Comparison of ENCODE assay signal across 16 cellular contexts in the genomic region with DNA sequence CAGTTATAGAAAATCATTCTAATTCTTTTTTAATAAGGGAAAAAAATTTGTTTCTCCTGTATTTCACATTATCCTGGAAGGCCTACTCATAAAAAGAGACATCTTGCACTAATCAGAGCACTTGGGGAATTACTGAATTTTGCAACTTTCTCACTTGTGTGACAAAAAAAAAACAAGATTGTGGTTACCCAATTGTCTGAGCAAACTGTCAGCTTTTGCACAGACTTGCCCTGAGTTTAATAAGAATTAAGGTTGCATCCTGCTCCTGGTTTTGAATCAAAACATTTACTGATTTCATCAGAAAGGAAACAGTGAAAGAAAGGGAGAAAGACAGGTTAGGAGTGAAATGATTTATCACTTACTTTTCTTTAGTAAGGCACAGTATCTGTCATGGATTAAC. TPM values are rescaled to one million over a fixed set of nuclear protein-coding genes. Genes with fewer than 3 reads are reported as not detected.
A peak's percentile ranks its signal among the peaks of the same experiment; 100 is the strongest.
DNase-seq lines count a peak whose midpoint lies in the region; ATAC-seq and TF ChIP-seq lines count a peak whose summit lies in the region.
"Had no signal": no experiment of that assay in that cellular context is flagged by ENCODE, and none has a peak within 500 bp of the region (broad histone marks: within the 10 kb centered on the region; RNA-seq: fewer than 3 reads in every experiment).

No MANE protein-coding gene starts in this region.

- DNase-seq in EL (peak; percentile 66), M059J (ENCODE audit: low read depth) (peak; percentile 60), endodermal cell (no peak), mesothelial cell of epicardium (ENCODE audit: low spot score in 2 of 2, unreplicated experiment in 2 of 2) (no peak), HEK293T (ENCODE audit: extremely low spot score) (no peak)
- DNase-seq: activated CD4-positive, alpha-beta T cell treated with anti-CD3 and anti-CD28 coated beads for 48 hours; activated gamma-delta T cell; CD8-positive, alpha-beta memory T cell; naive thymus-derived CD8-positive, alpha-beta T cell; NCI-H1694; tibial artery had no signal

- no peak overlapping the region for H3K4me3 Mint-ChIP-seq in endodermal cell
- no peak overlapping the region for H3K4me3 Mint-ChIP-seq in mesothelial cell of epicardium
- H3K4me3 Mint-ChIP-seq: CD8-positive, alpha-beta memory T cell; naive thymus-derived CD8-positive, alpha-beta T cell had no signal

- no peaks in the 10 kb centered on the region for H3K27me3 ChIP-seq in endodermal cell (ENCODE audit: control insufficient read depth, insufficient read depth, low read length, poor library complexity, severe bottlenecking)
- H3K27me3 ChIP-seq: tibial artery had no signal

- H3K36me3 Mint-ChIP-seq in endodermal cell (ENCODE audit: low read depth) (no peaks in the 10 kb centered on the region), mesothelial cell of epicardium (no peaks in the 10 kb centered on the region)
- H3K36me3 Mint-ChIP-seq: CD8-positive, alpha-beta memory T cell; naive thymus-derived CD8-positive, alpha-beta T cell had no signal

- POLR2A ChIA-PET in HEK293T (lab: Yijun Ruan, JAX): interaction anchor here (1.5 kb wide), 1 partner anchor 10 kb away, joined by 5 read pairs; a partner anchor contains a TSS

- no peaks in the 10 kb centered on the region for H3K36me3 ChIP-seq in endodermal cell (ENCODE audit: control insufficient read depth, insufficient read depth, low read length)
- H3K36me3 ChIP-seq: tibial artery had no signal

- TF ChIP-seq CTCF in endodermal cell (conservative IDR thresholded peaks at IDR 0.05): no peak
- TF ChIP-seq CTCF in mesothelial cell of epicardium (IDR thresholded peaks at IDR 0.05; ENCODE audit: unreplicated experiment): no peak

- H3K9me3 ChIP-seq in endodermal cell (ENCODE audit: control insufficient read depth, low read length): no peaks in the 10 kb centered on the region
- H3K9me3 ChIP-seq: tibial artery had no signal

- no peak overlapping the region for H3K9ac ChIP-seq in endodermal cell (ENCODE audit: extremely low read depth, low read length, poor library complexity, severe bottlenecking)

- no peak for TF ChIP-seq POLR2A in GM18505 (IDR thresholded peaks at IDR 0.05; ENCODE audit: borderline replicate concordance, extremely low read depth, insufficient read depth, insufficient read length)

- peaks cover 6% of the 10 kb centered on the region for H3K4me1 ChIP-seq in endodermal cell (ENCODE audit: control insufficient read depth, insufficient read depth, low read length)

- H3K27me3 Mint-ChIP-seq in endodermal cell (ENCODE audit: insufficient read depth) (no peaks in the 10 kb centered on the region), mesothelial cell of epicardium (ENCODE audit: low read depth) (no peaks in the 10 kb centered on the region)
- H3K27me3 Mint-ChIP-seq: CD8-positive, alpha-beta memory T cell had no signal

- H3K27ac Mint-ChIP-seq in endodermal cell (peak overlapping the region; percentile 61), mesothelial cell of epicardium (peak overlapping the region; percentile 56)
- H3K27ac Mint-ChIP-seq: CD8-positive, alpha-beta memory T cell; naive thymus-derived CD8-positive, alpha-beta T cell had no signal

- peaks cover 8% of the 10 kb centered on the region for H3K9me3 Mint-ChIP-seq in endodermal cell
- H3K9me3 Mint-ChIP-seq in mesothelial cell of epicardium: no peaks in the 10 kb centered on the region

- ATAC-seq in HG02610 (IDR thresholded peaks at IDR 0.05; ENCODE audit: unreplicated experiment): no peak
- no peak for ATAC-seq in HG03439 (IDR thresholded peaks at IDR 0.05; ENCODE audit: unreplicated experiment)
- no peak for ATAC-seq in GM18505 (IDR thresholded peaks at IDR 0.05; ENCODE audit: unreplicated experiment)
- ATAC-seq: HepG2; naive thymus-derived CD8-positive, alpha-beta T cell had no signal

- H3K4me1 Mint-ChIP-seq in endodermal cell (peaks cover 13% of the 10 kb centered on the region), mesothelial cell of epicardium (peaks cover 19% of the 10 kb centered on the region)
- H3K4me1 Mint-ChIP-seq: CD8-positive, alpha-beta memory T cell had no signal

- no peak overlapping the region for H3K4me3 ChIP-seq in endodermal cell (ENCODE audit: low read length)
- H3K4me3 ChIP-seq: tibial artery had no signal

- CTCF ChIA-PET in HEK293T (lab: Yijun Ruan, JAX): interaction anchor here (1.5 kb wide), 1 partner anchor 10 kb away, joined by 5 read pairs; no protein-coding TSS in a partner anchor

- H3K27ac ChIP-seq in endodermal cell (ENCODE audit: low read depth, low read length): no peak overlapping the region

TF ChIP-seq in HEK293T, 16 proteins besides CTCF, POLR2A, EP300 and RAD21:
- no peak for TF ChIP-seq NFRKB (IDR thresholded peaks at IDR 0.05)
- no peak for TF ChIP-seq TARDBP (IDR thresholded peaks at IDR 0.05)
- TF ChIP-seq FOXM1 (IDR thresholded peaks at IDR 0.05; ENCODE audit: borderline replicate concordance): no peak
- TF ChIP-seq SP1 (IDR thresholded peaks at IDR 0.05): no peak
- TF ChIP-seq L3MBTL2 (conservative IDR thresholded peaks at IDR 0.05): no peak

RNA-seq across cellular contexts. Expression of a gene that starts 10.6 kb away (rescaled TPM):
- total RNA-seq in M059J (2014; rRNA removed; shearing (Covaris generic)): 7.6 and 11.9 TPM in 2 replicates
- total RNA-seq in endodermal cell (1 to 10 TPM; 2.6 to 3.2 TPM), mesothelial cell of epicardium (2.2 to 3.2 TPM (median 2.5 TPM) in 3 replicates)
- 1.4 TPM for polyA plus RNA-seq in endodermal cell (2013, experiment 1 of 2)
- 1.9 TPM for polyA plus RNA-seq in endodermal cell (2013, experiment 2 of 2)
- total RNA-seq: naive thymus-derived CD8-positive, alpha-beta T cell had no signal
- polyA plus RNA-seq: naive thymus-derived CD8-positive, alpha-beta T cell had no signal

RNA-seq across cellular contexts. Expression of a gene that starts 53.0 kb away (rescaled TPM):
- not detected in 2 replicates for total RNA-seq in M059J (2014; rRNA removed; shearing (Covaris generic))
- total RNA-seq in endodermal cell: not detected
- polyA plus RNA-seq in endodermal cell (2013, experiment 1 of 2): not detected
- polyA plus RNA-seq in endodermal cell (2013, experiment 2 of 2): not detected
- not detected in 3 replicates for total RNA-seq in mesothelial cell of epicardium
- total RNA-seq: CD8-positive, alpha-beta memory T cell; HepG2; naive thymus-derived CD8-positive, alpha-beta T cell; skeletal muscle tissue had no signal
- polyA plus RNA-seq: CD8-positive, alpha-beta memory T cell; HepG2; naive thymus-derived CD8-positive, alpha-beta T cell had no signal

Comparison
In these comparisons a context has a peak if more than half of its experiments do, and no peak if none do; other contexts are left out.
1. DNase-seq: peak in EL (single experiment) and M059J (single experiment); none in endodermal cell (single experiment), mesothelial cell of epicardium (0 of 2) and HEK293T (single experiment).